ENCODE assay signal across 17 cellular contexts in the genomic region with DNA sequence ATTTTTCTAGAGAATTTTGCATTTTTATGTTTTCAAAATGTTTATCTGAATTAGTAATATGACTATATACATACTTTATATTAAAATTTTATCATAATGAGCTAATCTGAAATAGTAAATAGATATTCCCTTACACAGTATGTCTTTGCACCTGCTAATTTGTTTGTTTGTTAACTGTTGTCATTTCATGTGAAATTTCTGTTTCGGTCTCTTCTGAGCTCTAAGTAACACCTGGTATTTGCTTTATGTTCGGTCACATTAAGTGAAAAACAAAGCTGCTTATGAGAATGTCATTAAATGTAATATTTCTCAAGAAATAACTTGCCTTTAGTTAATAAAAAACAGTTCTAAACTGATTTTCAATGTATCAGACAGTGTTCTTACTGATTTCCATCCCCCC.
DNase-seq lines count a peak whose midpoint lies in the region; ATAC-seq and TF ChIP-seq lines count a peak whose summit lies in the region.
"Had no signal": no experiment of that assay in that cellular context is flagged by ENCODE, and none has a peak within 500 bp of the region (broad histone marks: within the 10 kb centered on the region; RNA-seq: fewer than 3 reads in every experiment).

No MANE protein-coding gene starts in this region.

- H3K36me3 Mint-ChIP-seq in activated CD4-positive, alpha-beta memory T cell treated with anti-CD3 and anti-CD28 coated beads for 36 hours = no peaks in the 10 kb centered on the region

- no peaks in the 10 kb centered on the region for H3K27me3 Mint-ChIP-seq in activated CD4-positive, alpha-beta memory T cell treated with anti-CD3 and anti-CD28 coated beads for 36 hours
- H3K27me3 Mint-ChIP-seq: brain; dendritic cell treated with granulocyte-macrophage colony-stimulating factor and Interleukin-4, amounts not matched to agents 40 ng/mL and 50 ng/mL, for 4 days had no signal

- no peaks in the 10 kb centered on the region for H3K9me3 Mint-ChIP-seq in activated CD4-positive, alpha-beta memory T cell treated with anti-CD3 and anti-CD28 coated beads for 36 hours
- H3K9me3 Mint-ChIP-seq: brain; dendritic cell treated with granulocyte-macrophage colony-stimulating factor and Interleukin-4, amounts not matched to agents 40 ng/mL and 50 ng/mL, for 4 days had no signal

- H3K4me3 ChIP-seq in right lobe of liver = no peak overlapping the region
- H3K4me3 ChIP-seq: HAP-1, lower lobe of right lung, ovary, SK-N-MC had no signal

- H3K27ac ChIP-seq in right lobe of liver = peak overlapping the region in 2 of 3 donors; percentile 58 to 90
- H3K27ac ChIP-seq: lower lobe of right lung, ovary, SK-N-MC had no signal

- H3K36me3 ChIP-seq in right lobe of liver = no peaks in the 10 kb centered on the region
- H3K36me3 ChIP-seq: HAP-1, lower lobe of right lung, ovary had no signal

- TF ChIP-seq CTCF in right lobe of liver (IDR thresholded peaks at IDR 0.05) = no peak

- intact Hi-C loops in right lobe of liver (cut with DNase I) = no loop called here
- intact Hi-C loops in head of caudate nucleus (cut with DNase I) = no loop called here
- intact Hi-C loops in activated CD4-positive, alpha-beta memory T cell treated with anti-CD3 and anti-CD28 coated beads for 36 hours (cut with micrococcal nuclease) = no loop called here

- no peaks in the 10 kb centered on the region for H3K27me3 ChIP-seq in right lobe of liver
- H3K27me3 ChIP-seq: ovary had no signal

- H3K4me1 Mint-ChIP-seq in activated CD4-positive, alpha-beta memory T cell treated with anti-CD3 and anti-CD28 coated beads for 36 hours (ENCODE audit: low read depth) = peaks cover 51% of the 10 kb centered on the region

- CTCF ChIA-PET in activated CD4-positive, alpha-beta memory T cell treated with anti-CD3 and anti-CD28 coated beads for 36 hours (lab: Charles Lee) = interaction anchor here (1.0 kb wide), 1 partner anchor 9 kb away, joined by 3 read pairs; no protein-coding TSS in a partner anchor

- DNase-seq in right lobe of liver (no peak), head of caudate nucleus (no peak), UCSD-AML1 (lab: John Stamatoyannopoulos, UW; ENCODE audit: unreplicated experiment) (no peak)
- no peak for DNase-seq in activated CD4-positive, alpha-beta memory T cell treated with anti-CD3 and anti-CD28 coated beads for 36 hours
- DNase-seq: activated naive CD4-positive, alpha-beta T cell treated with anti-CD3 and anti-CD28 coated beads, Interleukin-2, amount 50 U/mL, for 16 hours; activated T-cell treated with anti-CD3 and anti-CD28 coated beads, Interleukin-2, amount 50 U/mL, for 1 hour; lower lobe of right lung; NCI-H446; ovary; PC-3 had no signal

- POLR2A ChIA-PET in activated CD4-positive, alpha-beta memory T cell treated with anti-CD3 and anti-CD28 coated beads for 36 hours (lab: Charles Lee) = no interaction called here

- no peak for TF ChIP-seq POLR2A in right lobe of liver (IDR thresholded peaks at IDR 0.05)

- H3K4me1 ChIP-seq in right lobe of liver = peaks cover 0 to 85% (median 33%) of the 10 kb centered on the region in 4 donors

- H3K27ac Mint-ChIP-seq in activated CD4-positive, alpha-beta memory T cell treated with anti-CD3 and anti-CD28 coated beads for 36 hours = no peak overlapping the region
- H3K27ac Mint-ChIP-seq: dendritic cell treated with granulocyte-macrophage colony-stimulating factor and Interleukin-4, amounts not matched to agents 40 ng/mL and 50 ng/mL, for 4 days had no signal

- peak; percentile 43 for ATAC-seq in GM19043 (IDR thresholded peaks at IDR 0.05; ENCODE audit: low read depth, unreplicated experiment)
- peak; percentile 47 for ATAC-seq in HG02588 (IDR thresholded peaks at IDR 0.05; ENCODE audit: unreplicated experiment)
- ATAC-seq in HG03521 (IDR thresholded peaks at IDR 0.05; ENCODE audit: unreplicated experiment) = peak; percentile 44
- ATAC-seq in right lobe of liver = no peak
- ATAC-seq: lower lobe of right lung, PC-3 had no signal

- H3K4me3 Mint-ChIP-seq in activated CD4-positive, alpha-beta memory T cell treated with anti-CD3 and anti-CD28 coated beads for 36 hours = no peak overlapping the region
- H3K4me3 Mint-ChIP-seq: brain; dendritic cell treated with granulocyte-macrophage colony-stimulating factor and Interleukin-4, amounts not matched to agents 40 ng/mL and 50 ng/mL, for 4 days had no signal

- 38% methylated on average over 2 of the region's 2 CpGs for WGBS in right lobe of liver (ENCODE audit: insufficient coverage, low coverage, low lambda C conversion rate, missing lambda C conversion rate)

- H3K9me3 ChIP-seq in right lobe of liver = no peaks in the 10 kb centered on the region
- H3K9me3 ChIP-seq: HAP-1, lower lobe of right lung, ovary had no signal

Comparison
In these comparisons a context has a peak if more than half of its experiments do, and no peak if none do; other contexts are left out.
1. ATAC-seq: peak in GM19043 (single experiment), HG02588 (single experiment) and HG03521 (single experiment); none in right lobe of liver (0 of 4).